In the genomic region with DNA sequence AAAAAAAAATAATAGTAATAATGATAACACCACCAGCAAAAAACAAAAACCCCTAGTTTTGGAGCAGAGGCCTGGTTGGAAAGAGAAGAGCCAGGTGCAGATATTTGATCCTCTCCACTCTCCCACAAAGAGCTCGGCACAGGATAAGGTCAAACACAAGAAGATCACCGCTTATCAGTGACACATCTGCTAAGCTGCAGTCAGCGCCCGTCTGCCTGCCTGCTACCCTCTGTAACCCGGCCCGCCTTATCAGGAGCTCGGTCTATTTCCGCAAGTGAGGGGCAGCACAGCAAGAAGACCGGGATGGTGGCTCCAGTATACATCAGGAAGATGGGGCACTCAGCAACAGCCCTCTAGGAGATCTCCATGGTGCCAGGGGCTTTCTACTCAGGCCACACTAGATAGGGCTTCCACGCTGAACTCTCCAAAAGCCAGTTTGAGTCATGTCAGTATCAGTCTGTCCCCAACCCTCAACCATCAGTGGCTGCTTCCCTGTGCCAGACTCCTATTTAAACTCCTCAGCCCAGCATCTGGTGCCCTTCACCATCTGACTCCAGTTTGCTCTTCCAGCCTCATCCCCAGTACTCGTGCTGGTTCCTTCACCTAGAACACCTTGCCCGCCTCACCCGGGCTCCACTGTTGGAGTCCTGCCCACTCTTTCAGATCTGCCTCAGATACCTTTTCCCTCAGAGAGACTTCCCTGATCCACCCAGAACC, we compare ENCODE assay signal across 13 cellular contexts.
DNase-seq lines count a peak whose midpoint lies in the region; ATAC-seq and TF ChIP-seq lines count a peak whose summit lies in the region.
"Had no signal": no experiment of that assay in that cellular context is flagged by ENCODE, and none has a peak within 500 bp of the region (broad histone marks: within the 10 kb centered on the region; RNA-seq: fewer than 3 reads in every experiment).

No MANE protein-coding gene starts in this region.

- H3K4me1 ChIP-seq in esophagus muscularis mucosa: peaks cover 42 to 58% (median 53%) of the 10 kb centered on the region in 4 donors

- no peak for TF ChIP-seq EP300 in esophagus muscularis mucosa (IDR thresholded peaks at IDR 0.05)

- H3K4me3 Mint-ChIP-seq in activated CD4-positive, alpha-beta T cell treated with anti-CD3 and anti-CD28 coated beads for 36 hours: no peak overlapping the region
- H3K4me3 Mint-ChIP-seq: activated CD4-positive, alpha-beta memory T cell treated with anti-CD3 and anti-CD28 coated beads, Interleukin-2, amount 10 ng/mL, durations not matched to agents 7 days and 5 days had no signal

- intact Hi-C loops in activated CD4-positive, alpha-beta T cell treated with anti-CD3 and anti-CD28 coated beads for 36 hours (cut with DNase I, micrococcal nuclease): no loop called here
- intact Hi-C loops in esophagus muscularis mucosa (cut with DNase I): loop anchor here (5.0 kb wide), 1 partner anchor 63 kb away; no protein-coding TSS in a partner anchor

- no peaks in the 10 kb centered on the region for H3K36me3 Mint-ChIP-seq in activated CD4-positive, alpha-beta T cell treated with anti-CD3 and anti-CD28 coated beads for 36 hours (ENCODE audit: low read depth)

- ATAC-seq in activated CD4-positive, alpha-beta T cell treated with anti-CD3 and anti-CD28 coated beads for 36 hours: no peak
- ATAC-seq in HG02623 (IDR thresholded peaks at IDR 0.05; ENCODE audit: unreplicated experiment): no peak

- CTCF ChIA-PET in activated CD4-positive, alpha-beta T cell treated with anti-CD3 and anti-CD28 coated beads for 36 hours (lab: Charles Lee): interaction anchor here (0.9 to 1.3 kb wide), 2 partner anchors 34 to 90 kb away, joined by 3 to 4 read pairs; no protein-coding TSS in a partner anchor

- POLR2A ChIA-PET in activated CD4-positive, alpha-beta T cell treated with anti-CD3 and anti-CD28 coated beads for 36 hours (lab: Charles Lee): interaction anchor here (0.7 kb wide), 1 partner anchor 465 kb away, joined by 6 read pairs; no protein-coding TSS in a partner anchor

- peaks cover 38% of the 10 kb centered on the region for H3K4me1 Mint-ChIP-seq in activated CD4-positive, alpha-beta T cell treated with anti-CD3 and anti-CD28 coated beads for 36 hours

- H3K9me3 Mint-ChIP-seq in activated CD4-positive, alpha-beta T cell treated with anti-CD3 and anti-CD28 coated beads for 36 hours (ENCODE audit: low read depth): no peaks in the 10 kb centered on the region
- H3K9me3 Mint-ChIP-seq: activated CD4-positive, alpha-beta memory T cell treated with anti-CD3 and anti-CD28 coated beads, Interleukin-2, amount 10 ng/mL, durations not matched to agents 7 days and 5 days had no signal

- H3K4me3 ChIP-seq in esophagus muscularis mucosa: no peak overlapping the region
- H3K4me3 ChIP-seq in skin epidermis: no peak overlapping the region
- H3K4me3 ChIP-seq: pancreas had no signal

- H3K9me3 ChIP-seq in esophagus muscularis mucosa: no peaks in the 10 kb centered on the region
- H3K9me3 ChIP-seq: pancreas had no signal

- peak overlapping the region; percentile 77 to 85 (median 83) for H3K27ac ChIP-seq in esophagus muscularis mucosa (replicated peaks in 1 of 4)
- H3K27ac ChIP-seq in skin epidermis: peak overlapping the region in 13 of 21 experiments; percentile 5 to 75 (median 29)

- H3K27me3 ChIP-seq in esophagus muscularis mucosa: no peaks in the 10 kb centered on the region
- H3K27me3 ChIP-seq: pancreas had no signal

- TF ChIP-seq CTCF in esophagus muscularis mucosa (IDR thresholded peaks at IDR 0.05): no peak

- 88% methylated on average over 13 of the region's 13 CpGs for WGBS in esophagus muscularis mucosa

- peak overlapping the region; percentile 21 for H3K27ac Mint-ChIP-seq in activated CD4-positive, alpha-beta T cell treated with anti-CD3 and anti-CD28 coated beads for 36 hours
- H3K27ac Mint-ChIP-seq: activated CD4-positive, alpha-beta memory T cell treated with anti-CD3 and anti-CD28 coated beads, Interleukin-2, amount 10 ng/mL, durations not matched to agents 7 days and 5 days had no signal

- no peaks in the 10 kb centered on the region for H3K27me3 Mint-ChIP-seq in activated CD4-positive, alpha-beta T cell treated with anti-CD3 and anti-CD28 coated beads for 36 hours
- H3K27me3 Mint-ChIP-seq: activated CD4-positive, alpha-beta memory T cell treated with anti-CD3 and anti-CD28 coated beads, Interleukin-2, amount 10 ng/mL, durations not matched to agents 7 days and 5 days had no signal

- no peaks in the 10 kb centered on the region for H3K36me3 ChIP-seq in esophagus muscularis mucosa
- H3K36me3 ChIP-seq: pancreas had no signal

- DNase-seq in activated CD4-positive, alpha-beta T cell treated with anti-CD3 and anti-CD28 coated beads for 36 hours: no peak
- no peak for DNase-seq in activated CD4-positive, alpha-beta T cell treated with anti-CD3 and anti-CD28 coated beads for 4 hours
- DNase-seq in NCI-H69 (lab: John Stamatoyannopoulos, UW) (peak; percentile 3), esophagus muscularis mucosa (ENCODE audit: extremely low spot score) (no peak), NCI-H2081 (lab: John Stamatoyannopoulos, UW) (no peak), NCI-H2227 treated with DMSO at 0.1 percent for 48 hours (lab: John Stamatoyannopoulos, UW) (no peak)
- DNase-seq: activated CD4-positive, alpha-beta memory T cell treated with anti-CD3 and anti-CD28 coated beads, Interleukin-2, amount 10 ng/mL, durations not matched to agents 7 days and 5 days; DND-41; pancreas; stimulated activated CD4-positive, alpha-beta T cell treated with anti-CD3 and anti-CD28 coated beads, Interleukin-4, amount 100 ng/mL, for 4 hours; SW 1271 had no signal

- no peak for TF ChIP-seq POLR2A in esophagus muscularis mucosa (IDR thresholded peaks at IDR 0.05; ENCODE audit: low read depth)
